20 cellular contexts compared by ENCODE assay signal in genomic region chr10:129397198-129397974, GRCh38.
DNase-seq lines count a peak whose midpoint lies in the region; ATAC-seq, FAIRE-seq and TF ChIP-seq lines count a peak whose summit lies in the region.
"Had no signal": no experiment of that assay in that cellular context is flagged by ENCODE, and none has a peak within 500 bp of the region (broad histone marks: within the 10 kb centered on the region; RNA-seq: fewer than 3 reads in every experiment).

No MANE protein-coding gene starts in this region.

- no peaks in the 10 kb centered on the region for H3K23me2 ChIP-seq in H1 (ENCODE audit: low read depth, low read length)

- H4K91ac ChIP-seq in H1 (replicated peaks; ENCODE audit: insufficient read length, low read length): no peak overlapping the region

- FAIRE-seq in H1 (lab: Jason Lieb, UNC): no peak
- FAIRE-seq: GM12892, K562 had no signal

- H3K27ac ChIP-seq in left ventricle myocardium inferior (replicated peaks) (peak overlapping the region; percentile 29), H1 (ENCODE audit: low read depth, low read length) (no peak overlapping the region), lung (ENCODE audit: low read depth in 1 of 2, low read length in 1 of 2) (no peak overlapping the region)

- H3K79me2 ChIP-seq in H1 (ENCODE audit: control insufficient read depth in 1 of 2, insufficient read depth in 2 of 2, low read length in 2 of 2): no peaks in the 10 kb centered on the region

- intact Hi-C loops in left ventricle myocardium inferior (cut with micrococcal nuclease) (no loop called here), Right ventricle myocardium superior (cut with DNase I) (no loop called here)

- no peak for TF ChIP-seq RAD21 in H1 (IDR thresholded peaks at IDR 0.05 in 1 of 2, conservative IDR thresholded peaks at IDR 0.05 in 1 of 2; ENCODE audit: low read depth in 2 of 2, low read length in 2 of 2)

- no peak overlapping the region for H3K9ac ChIP-seq in H1 (replicated peaks in 1 of 4; ENCODE audit: extremely low read depth in 1 of 4, low read depth in 3 of 4, low read length in 3 of 4)

- ATAC-seq in Right ventricle myocardium superior (ENCODE audit: poor library complexity) (no peak), lung (ENCODE audit: insufficient read depth, low FRiP score) (no peak), HG03159 (IDR thresholded peaks at IDR 0.05; ENCODE audit: unreplicated experiment) (no peak)
- ATAC-seq: K562 had no signal

- no peak overlapping the region for H2AK5ac ChIP-seq in H1 (ENCODE audit: low read depth, low read length)

- H3K18ac ChIP-seq in H1 (ENCODE audit: extremely low read depth, low read length): no peak overlapping the region

- no peak overlapping the region for H2BK120ac ChIP-seq in H1 (replicated peaks; ENCODE audit: low read depth, low read length)

- H3K14ac ChIP-seq in H1 (ENCODE audit: insufficient read length): no peak overlapping the region

- TF ChIP-seq POLR2A in H1 (IDR thresholded peaks at IDR 0.05; ENCODE audit: control extremely low read depth in 1 of 2, low read depth in 2 of 2, low read length in 2 of 2): no peak

- H4K5ac ChIP-seq in H1 (ENCODE audit: insufficient read length, low read depth, low read length): no peak overlapping the region

- TF ChIP-seq CTCF in left ventricle myocardium inferior (IDR thresholded peaks at IDR 0.05; ENCODE audit: borderline replicate concordance) (no peak), H1 (IDR thresholded peaks at IDR 0.05; ENCODE audit: control extremely low read depth in 1 of 3, insufficient read depth in 1 of 3, low read depth in 1 of 3, low read length in 3 of 3) (no peak), lung (IDR thresholded peaks at IDR 0.05; ENCODE audit: control extremely low read depth, extremely low read depth) (no peak)

- H3K36me3 ChIP-seq in left ventricle myocardium inferior: no peaks in the 10 kb centered on the region
- H3K36me3 ChIP-seq in H1 (ENCODE audit: control insufficient read depth in 2 of 4, insufficient read depth in 4 of 4, low read length in 3 of 4): no peaks in the 10 kb centered on the region
- no peaks in the 10 kb centered on the region for H3K36me3 ChIP-seq in lung (ENCODE audit: control insufficient read depth in 2 of 2, insufficient read depth in 2 of 2, low read length in 2 of 2)

- H4K20me1 ChIP-seq in H1 (replicated peaks in 1 of 2; ENCODE audit: control insufficient read depth in 1 of 2, insufficient read depth in 2 of 2, low read length in 2 of 2): no peaks in the 10 kb centered on the region

- H3K4me1 ChIP-seq in left ventricle myocardium inferior: peaks cover 33% of the 10 kb centered on the region
- H3K4me1 ChIP-seq in H1 (replicated peaks in 1 of 4; ENCODE audit: control insufficient read depth in 3 of 4, insufficient read depth in 4 of 4, low read length in 3 of 4): no peaks in the 10 kb centered on the region; a peak in 1 of 7 replicates
- peaks cover 0 to 3% of the 10 kb centered on the region in 2 donors for H3K4me1 ChIP-seq in lung (ENCODE audit: control insufficient read depth in 2 of 2, insufficient read depth in 2 of 2, low read length in 2 of 2)

- TF ChIP-seq EP300 in H1 (IDR thresholded peaks at IDR 0.05; ENCODE audit: borderline replicate concordance in 1 of 2, low read depth in 2 of 2, low read length in 2 of 2): no peak

- no peak overlapping the region for H2BK12ac ChIP-seq in H1 (ENCODE audit: low read depth, low read length)

- H4K8ac ChIP-seq in H1 (ENCODE audit: extremely low read depth, insufficient read depth, low read length): no peak overlapping the region

- H2BK15ac ChIP-seq in H1 (ENCODE audit: low read length): no peak overlapping the region

- POLR2A ChIA-PET in H1 (lab: Charles Lee; ENCODE audit: partially characterized antibody): no interaction called here

- H3K4me2 ChIP-seq in H1 (ENCODE audit: insufficient read depth in 1 of 2, low read depth in 2 of 2, low read length in 2 of 2): no peak overlapping the region

- H3K4me3 ChIP-seq in left ventricle myocardium inferior (no peak overlapping the region), H1 (ENCODE audit: extremely low read depth in 1 of 4, insufficient read depth in 2 of 4, low read depth in 3 of 4, low read length in 4 of 4) (no peak overlapping the region), lung (no peak overlapping the region)
- H3K4me3 ChIP-seq: K562 had no signal

- no peak overlapping the region for H2BK20ac ChIP-seq in H1 (ENCODE audit: low read length)

- CTCF ChIA-PET in H1 (lab: Charles Lee; ENCODE audit: partially characterized antibody): no interaction called here

- H3K9me3 ChIP-seq in left ventricle myocardium inferior (replicated peaks) (no peaks in the 10 kb centered on the region), H1 (ENCODE audit: insufficient read depth in 2 of 2, low read depth in 1 of 2, low read length in 1 of 2) (no peaks in the 10 kb centered on the region), lung (ENCODE audit: control insufficient read depth in 2 of 2, insufficient read depth in 1 of 2, low read length in 1 of 2) (no peaks in the 10 kb centered on the region)

- peak overlapping the region; percentile 24; the same call in 1 of the 2 replicates for H2AFZ ChIP-seq in H1 (ENCODE audit: low read length)

- H2BK5ac ChIP-seq in H1 (ENCODE audit: low read depth, low read length): no peak overlapping the region

- H3K56ac ChIP-seq in H1 (replicated peaks; ENCODE audit: insufficient read length, low read depth, low read length): no peak overlapping the region

- no peak overlapping the region for H3K4ac ChIP-seq in H1 (replicated peaks; ENCODE audit: insufficient read length, low read depth, low read length)

- DNase-seq in left ventricle myocardium inferior (no peak), Right ventricle myocardium superior (no peak), H1 (ENCODE audit: low read depth in 1 of 2, low spot score in 2 of 2) (no peak), lung (ENCODE audit: low spot score) (peak; percentile 25), ureter (ENCODE audit: low spot score) (peak; percentile 31), NCI-H2196 (lab: John Stamatoyannopoulos, UW; ENCODE audit: unreplicated experiment) (no peak)
- DNase-seq: DMS153, DND-41, Kasumi-1, MV-4-11, NCI-H1105 treated with DMSO at 0.1 percent for 48 hours, NCI-H146, NCI-H2029, NCI-H2227 treated with DMSO at 0.1 percent for 48 hours, NCI-H526 treated with DMSO at 0.1 percent for 48 hours, RPMI8226, SHP77 treated with DMSO at 0.1 percent for 48 hours had no signal

- H3K79me1 ChIP-seq in H1 (ENCODE audit: low read depth, low read length): no peaks in the 10 kb centered on the region

- H3K23ac ChIP-seq in H1 (ENCODE audit: insufficient read length): no peak overlapping the region

- H3K27me3 ChIP-seq in left ventricle myocardium inferior (ENCODE audit: low read depth) (peaks cover 4% of the 10 kb centered on the region), H1 (replicated peaks in 1 of 4; ENCODE audit: control insufficient read depth in 3 of 4, extremely low read depth in 1 of 4, insufficient read depth in 3 of 4, low read length in 3 of 4) (no peaks in the 10 kb centered on the region), lung (ENCODE audit: control insufficient read depth, insufficient read depth) (no peaks in the 10 kb centered on the region)

- WGBS in H1 (ENCODE audit: extremely low coverage in 1 of 2, insufficient coverage in 1 of 2, insufficient read length in 1 of 2, insufficient replicate concordance in 2 of 2, low coverage in 1 of 2, low lambda C conversion rate in 2 of 2, missing lambda C conversion rate in 1 of 2), 2 experiments: 88% methylated on average over 16 of the region's 16 CpGs; no CpG with 5 or more reads in 1 of the 2 experiments
- whole genome bisulfite sequencing in lung, 2 donors: 68 to 75% methylated on average over 16 of the region's 16 CpGs

TF ChIP-seq in H1, 55 proteins besides CTCF, POLR2A, EP300 and RAD21:
- TF ChIP-seq EZH2 (IDR thresholded peaks at IDR 0.05; ENCODE audit: low read depth, low read length, severe bottlenecking) (no peak), YY1 (IDR thresholded peaks at IDR 0.05; ENCODE audit: low read depth, low read length) (no peak), RNF2 (IDR thresholded peaks at IDR 0.05; ENCODE audit: borderline replicate concordance, low read depth, low read length, missing control alignments, poor library complexity, severe bottlenecking) (no peak)
TF ChIP-seq in H1: peak in this region for 0.

Comparison
In these comparisons a context has a peak if more than half of its experiments do, and no peak if none do; other contexts are left out.
1. DNase-seq: peak in lung (single experiment) and ureter (single experiment); none in left ventricle myocardium inferior (single experiment), Right ventricle myocardium superior (single experiment), H1 (0 of 2) and NCI-H2196 (single experiment).